Comparison of ENCODE assay signal across 1 cellular context in genomic region chr7:151400626-151401315, GRCh38.
TF ChIP-seq lines count a peak whose summit lies in the region.

No MANE protein-coding gene starts in this region.

TF ChIP-seq in GM12878, 131 proteins besides CTCF, POLR2A, EP300 and RAD21:
- TF ChIP-seq RAD51 (IDR thresholded peaks at IDR 0.05) (peak; percentile 54), BCL11A (IDR thresholded peaks at IDR 0.05; ENCODE audit: low read depth, low read length) (0 out of 2 replicates have a peak, but pooled peaks have one; percentile 23), PAX5 (IDR thresholded peaks at IDR 0.05; ENCODE audit: borderline replicate concordance, low read depth, low read length) (peak; percentile 56; the same call in 1 of the 2 replicates), TCF7 (IDR thresholded peaks at IDR 0.05; ENCODE audit: borderline replicate concordance) (no peak), BHLHE40 (IDR thresholded peaks at IDR 0.05; ENCODE audit: borderline replicate concordance in 1 of 2, low read depth in 2 of 2, low read length in 1 of 2) (peak; percentile 91 to 94), JUNB (IDR thresholded peaks at IDR 0.05) (no peak)
